14 cellular contexts compared by ENCODE assay signal in the genomic region with DNA sequence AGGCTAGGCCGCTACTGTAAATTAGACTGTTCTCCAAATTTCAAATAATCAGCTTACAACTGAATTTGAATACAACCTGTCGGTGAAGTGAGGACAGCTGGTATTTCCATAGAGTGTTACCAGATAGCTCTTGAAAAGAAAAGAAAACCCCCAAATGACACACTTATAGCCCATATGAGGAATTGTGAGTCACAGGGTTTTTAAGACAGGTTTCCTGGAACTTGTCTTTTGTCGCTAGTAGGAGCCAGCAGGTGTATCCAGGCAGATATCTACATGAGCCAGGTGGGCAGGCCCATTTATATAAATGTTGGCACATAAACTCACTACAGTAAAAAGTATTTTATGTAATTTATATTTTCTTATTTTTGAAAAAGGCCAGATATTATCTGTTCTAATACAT. TPM values are rescaled to one million over a fixed set of nuclear protein-coding genes. Genes with fewer than 3 reads are reported as not detected.
DNase-seq lines count a peak whose midpoint lies in the region; ATAC-seq, FAIRE-seq and TF ChIP-seq lines count a peak whose summit lies in the region.
"Had no signal": no experiment of that assay in that cellular context is flagged by ENCODE, and none has a peak within 500 bp of the region (broad histone marks: within the 10 kb centered on the region; RNA-seq: fewer than 3 reads in every experiment).

No MANE protein-coding gene starts in this region.

- no peak for ATAC-seq in HG03342 (IDR thresholded peaks at IDR 0.05; ENCODE audit: unreplicated experiment)
- no peak for ATAC-seq in GM18861 (IDR thresholded peaks at IDR 0.05; ENCODE audit: unreplicated experiment)
- ATAC-seq: naive thymus-derived CD4-positive, alpha-beta T cell had no signal

- peaks cover 69% of the 10 kb centered on the region for H3K4me1 Mint-ChIP-seq in activated T-cell treated with anti-CD3 and anti-CD28 coated beads, Interleukin-2, amount 50 U/mL, for 24 hours (ENCODE audit: low read depth)

- H3K9me1 ChIP-seq in keratinocyte (ENCODE audit: control insufficient read depth, extremely low read depth, insufficient read depth, low read length): no peaks in the 10 kb centered on the region

- dilution Hi-C loops in keratinocyte (cut with MboI; ENCODE audit: extremely low pct_ligation_motif_present, low sequenced_read_pairs): no loop called here

- no peaks in the 10 kb centered on the region for H3K36me3 ChIP-seq in keratinocyte (ENCODE audit: control insufficient read depth in 2 of 2, extremely low read depth in 1 of 2, insufficient read depth in 2 of 2, low read length in 2 of 2)
- H3K36me3 ChIP-seq: colonic mucosa had no signal

- H3K27ac Mint-ChIP-seq in activated T-cell treated with anti-CD3 and anti-CD28 coated beads, Interleukin-2, amount 50 U/mL, for 24 hours: peak overlapping the region; percentile 88

- no peak overlapping the region for H3K9ac ChIP-seq in keratinocyte (ENCODE audit: control insufficient read depth, extremely low read depth, insufficient read depth, low read length)

- H3K36me3 Mint-ChIP-seq in activated T-cell treated with anti-CD3 and anti-CD28 coated beads, Interleukin-2, amount 50 U/mL, for 24 hours (ENCODE audit: low read depth): peaks cover 53% of the 10 kb centered on the region

- H3K9me3 ChIP-seq in keratinocyte (ENCODE audit: control insufficient read depth, low read depth, low read length): no peaks in the 10 kb centered on the region
- H3K9me3 ChIP-seq: colonic mucosa, stomach had no signal

- no peak overlapping the region for H2AFZ ChIP-seq in keratinocyte (ENCODE audit: control insufficient read depth, low read length)

- H4K20me1 ChIP-seq in keratinocyte (ENCODE audit: control insufficient read depth, extremely low read depth, insufficient read depth, low read length): peaks cover 8% of the 10 kb centered on the region

- H3K79me2 ChIP-seq in keratinocyte (ENCODE audit: control insufficient read depth, insufficient read depth, low read length): peaks cover 69% of the 10 kb centered on the region

- no peak overlapping the region for H3K4me3 ChIP-seq in keratinocyte (ENCODE audit: control insufficient read depth in 2 of 3, extremely low read depth in 1 of 3, insufficient read depth in 2 of 3, low read depth in 1 of 3, low read length in 3 of 3)
- H3K4me3 ChIP-seq: colonic mucosa, stomach had no signal

- FAIRE-seq in H54 (lab: Jason Lieb, UNC): peak; percentile 20
- peak; percentile 29 for FAIRE-seq in keratinocyte (lab: Jason Lieb, UNC)

- peak overlapping the region; percentile 11 for H3K4me3 Mint-ChIP-seq in activated T-cell treated with anti-CD3 and anti-CD28 coated beads, Interleukin-2, amount 50 U/mL, for 24 hours
- H3K4me3 Mint-ChIP-seq: T-cell had no signal

- H3K27me3 ChIP-seq in keratinocyte (ENCODE audit: control insufficient read depth, extremely low read depth, insufficient read depth, low read length): no peaks in the 10 kb centered on the region
- H3K27me3 ChIP-seq: colonic mucosa, stomach had no signal

- TF ChIP-seq CTCF in keratinocyte (optimal IDR thresholded peaks at IDR 0.05 in 1 of 3, IDR thresholded peaks at IDR 0.05 in 1 of 3, conservative IDR thresholded peaks at IDR 0.05 in 1 of 3; ENCODE audit: extremely low read depth in 1 of 3, insufficient read depth in 2 of 3, low read length in 3 of 3): no peak

- H3K4me2 ChIP-seq in keratinocyte (ENCODE audit: control insufficient read depth, extremely low read depth, insufficient read depth, low read depth, low read length): no peak overlapping the region

- H3K27ac ChIP-seq in keratinocyte (ENCODE audit: control insufficient read depth, insufficient read depth, low read length): no peak overlapping the region
- H3K27ac ChIP-seq: C4-2B, colonic mucosa, stomach had no signal

- in situ Hi-C loops in ACHN (cut with HindIII; ENCODE audit: low pct_ligation_motif_present, low pct_unique_long_range_greater_than_20kb, low sequenced_read_pairs): no loop called here

- H3K4me1 ChIP-seq in keratinocyte (ENCODE audit: control insufficient read depth, extremely low read depth, insufficient read depth, low read length): peaks cover 19% of the 10 kb centered on the region
- H3K4me1 ChIP-seq: colonic mucosa had no signal

- DNase-seq in DMS53 treated with DMSO at 0.1 percent for 48 hours (lab: John Stamatoyannopoulos, UW; ENCODE audit: unreplicated experiment) (peak; percentile 50), H54 (ENCODE audit: insufficient read length, low spot score) (no peak), keratinocyte (ENCODE audit: low read depth, low spot score) (no peak), ACHN (no peak)
- DNase-seq in activated T-cell treated with anti-CD3 and anti-CD28 coated beads, Interleukin-2, amount 50 U/mL, for 24 hours: no peak
- DNase-seq: amygdala; colonic mucosa; naive thymus-derived CD4-positive, alpha-beta T cell; NCI-H526 treated with DMSO at 0.1 percent for 48 hours; stomach; T-cell had no signal

- no peaks in the 10 kb centered on the region for H3K9me3 Mint-ChIP-seq in activated T-cell treated with anti-CD3 and anti-CD28 coated beads, Interleukin-2, amount 50 U/mL, for 24 hours
- H3K9me3 Mint-ChIP-seq: T-cell had no signal

- no peak for TF ChIP-seq POLR2A in H54 (IDR thresholded peaks at IDR 0.05; ENCODE audit: low read depth, low read length)

- no peaks in the 10 kb centered on the region for H3K27me3 Mint-ChIP-seq in activated T-cell treated with anti-CD3 and anti-CD28 coated beads, Interleukin-2, amount 50 U/mL, for 24 hours
- H3K27me3 Mint-ChIP-seq: naive thymus-derived CD4-positive, alpha-beta T cell; T-cell had no signal

RNA-seq across cellular contexts. Expression of gene TNRC6A, which starts 24.0 kb away (rescaled TPM):
- polyA plus RNA-seq in keratinocyte: 17.7 to 30.8 TPM (median 23.3 TPM) in 3 replicates
- 18.0 TPM for polyA plus RNA-seq in keratinocyte (2011; ENCODE audit: low read depth)
- polyA plus RNA-seq in keratinocyte (2011; cell fraction: cytosol; rRNA removed): 9.5 and 13.9 TPM in 2 replicates
- polyA plus RNA-seq in keratinocyte (2011; cell fraction: nucleus; rRNA removed): 71.5 and 74.5 TPM in 2 replicates
- 12.4 and 21.9 TPM in 2 replicates for polyA plus RNA-seq in keratinocyte (2012; ENCODE audit: low replicate concordance)
- polyA minus RNA-seq in keratinocyte: 48.6 to 90.9 TPM (median 50.8 TPM) in 3 replicates
- polyA minus RNA-seq in keratinocyte (2011; cell fraction: cytosol; rRNA and poly(A)+ RNA removed): 20.0 TPM
- polyA minus RNA-seq in keratinocyte (2011; cell fraction: nucleus; rRNA and poly(A)+ RNA removed): 52.5 and 84.1 TPM in 2 replicates
